25 cellular contexts compared by ENCODE assay signal in genomic region chr11:122617926-122618325, GRCh38.
"Had no signal": no experiment of that assay in that cellular context is flagged by ENCODE, and none has a peak within 500 bp of the region (broad histone marks: within the 10 kb centered on the region; RNA-seq: fewer than 3 reads in every experiment).

No MANE protein-coding gene starts in this region.

- H3K4me1 ChIP-seq: breast epithelium, left ventricle myocardium inferior, neural progenitor cell, vagina had no signal

- H3K4me3 ChIP-seq: breast epithelium, left ventricle myocardium inferior, lung, neural progenitor cell, spleen, thoracic aorta, vagina had no signal

- H3K36me3 ChIP-seq: breast epithelium, left ventricle myocardium inferior, neural progenitor cell, spleen, thoracic aorta, vagina had no signal

- H3K27ac ChIP-seq: breast epithelium, epithelial cell of prostate, left ventricle myocardium inferior, neural progenitor cell, spleen, thoracic aorta, vagina, VCaP had no signal

- H3K9me3 ChIP-seq: breast epithelium, thoracic aorta, vagina had no signal

- H3K27me3 ChIP-seq: breast epithelium, neural progenitor cell, spleen, vagina had no signal

- DNase-seq: activated CD4-positive, alpha-beta T cell treated with anti-CD3 and anti-CD28 coated beads for 4 hours; activated CD4-positive, alpha-beta T cell treated with anti-CD3 and anti-CD28 coated beads, Interleukin-2, amount 50 U/mL, for 4 hours; activated CD8-positive, alpha-beta memory T cell treated with anti-CD3 and anti-CD28 coated beads for 24 hours; activated effector memory CD4-positive, alpha-beta T cell treated with anti-CD3 and anti-CD28 coated beads, Interleukin-2, amount 50 U/mL, for 16 hours; activated naive CD8-positive, alpha-beta T cell treated with anti-CD3 and anti-CD28 coated beads, Interleukin-2, amount 50 U/mL, for 24 hours; amygdala; central memory CD4-positive, alpha-beta T cell; dermis blood vessel endothelial cell; effector CD8-positive, alpha-beta T cell; glutamatergic neuron; left ventricle myocardium inferior; mesendoderm; natural killer cell; occipital lobe; right cardiac atrium; spleen; stimulated activated naive CD4-positive, alpha-beta T cell treated with Interleukin-2 at 50 U/mL for 16 hours; trophoblast cell had no signal
